18 cellular contexts compared by ENCODE assay signal in genomic region chr17:2713881-2714280, GRCh38. TPM values are rescaled to one million over a fixed set of nuclear protein-coding genes. Genes with fewer than 3 reads are reported as not detected.
DNase-seq lines count a peak whose midpoint lies in the region; ATAC-seq and TF ChIP-seq lines count a peak whose summit lies in the region.
"Had no signal": no experiment of that assay in that cellular context is flagged by ENCODE, and none has a peak within 500 bp of the region (broad histone marks: within the 10 kb centered on the region; RNA-seq: fewer than 3 reads in every experiment).

No MANE protein-coding gene starts in this region.

- WGBS in right cardiac atrium, result 91% methylated on average over 9 of the region's 9 CpGs

- peaks cover 26 to 29% of the 10 kb centered on the region in 2 donors for H3K4me1 Mint-ChIP-seq in natural killer cell
- H3K4me1 Mint-ChIP-seq in activated CD8-positive, alpha-beta memory T cell treated with anti-CD3 and anti-CD28 coated beads, Interleukin-2, amount 10 ng/mL, durations not matched to agents 7 days and 5 days, result peaks cover 33% of the 10 kb centered on the region

- H3K27me3 Mint-ChIP-seq in natural killer cell (ENCODE audit: low read depth in 2 of 2), result no peaks in the 10 kb centered on the region
- H3K27me3 Mint-ChIP-seq in activated CD8-positive, alpha-beta memory T cell treated with anti-CD3 and anti-CD28 coated beads, Interleukin-2, amount 10 ng/mL, durations not matched to agents 7 days and 5 days, result no peaks in the 10 kb centered on the region
- H3K27me3 Mint-ChIP-seq: IgD-negative memory B cell had no signal

- no peak overlapping the region for H3K4me3 ChIP-seq in right cardiac atrium (ENCODE audit: low read length)
- H3K4me3 ChIP-seq: GM23248 had no signal

- H3K4me1 ChIP-seq in right cardiac atrium (ENCODE audit: control insufficient read depth, insufficient read depth, low read length), result peaks cover 6% of the 10 kb centered on the region

- H3K27ac ChIP-seq in right cardiac atrium (ENCODE audit: low read length) (no peak overlapping the region), RWPE1 (peak overlapping the region; percentile 28; the same call in 1 of the 2 replicates)
- H3K27ac ChIP-seq: GM23248, HL-60 had no signal

- TF ChIP-seq CTCF in RWPE1 (conservative IDR thresholded peaks at IDR 0.05; ENCODE audit: low read depth) (no peak), natural killer cell (IDR thresholded peaks at IDR 0.05) (no peak)

- H3K4me3 Mint-ChIP-seq in natural killer cell, result peak overlapping the region; percentile 43
- H3K4me3 Mint-ChIP-seq in activated CD8-positive, alpha-beta memory T cell treated with anti-CD3 and anti-CD28 coated beads, Interleukin-2, amount 10 ng/mL, durations not matched to agents 7 days and 5 days, result no peak overlapping the region

- no peak overlapping the region for H3K27ac Mint-ChIP-seq in natural killer cell
- no peak overlapping the region for H3K27ac Mint-ChIP-seq in activated CD8-positive, alpha-beta memory T cell treated with anti-CD3 and anti-CD28 coated beads, Interleukin-2, amount 10 ng/mL, durations not matched to agents 7 days and 5 days

- ATAC-seq in right cardiac atrium, result no peak
- ATAC-seq in left ventricle myocardium superior, result no peak
- no peak for ATAC-seq in natural killer cell
- no peak for ATAC-seq in GM18909 (IDR thresholded peaks at IDR 0.05; ENCODE audit: poor library complexity, unreplicated experiment)
- no peak for ATAC-seq in activated CD8-positive, alpha-beta memory T cell treated with anti-CD3 and anti-CD28 coated beads, Interleukin-2, amount 10 ng/mL, durations not matched to agents 7 days and 5 days
- ATAC-seq: HCT116, PC-3 had no signal

- intact Hi-C loops in right cardiac atrium (cut with DNase I) (no loop called here), left ventricle myocardium superior (cut with micrococcal nuclease) (no loop called here), natural killer cell (cut with micrococcal nuclease) (no loop called here)

- H3K27me3 ChIP-seq in right cardiac atrium (ENCODE audit: control insufficient read depth, insufficient read depth), result no peaks in the 10 kb centered on the region

- CTCF ChIA-PET in RWPE1 (lab: Yijun Ruan, JAX), result no interaction called here
- CTCF ChIA-PET in activated CD8-positive, alpha-beta memory T cell treated with anti-CD3 and anti-CD28 coated beads, Interleukin-2, amount 10 ng/mL, durations not matched to agents 7 days and 5 days (lab: Charles Lee), result interaction anchor here (0.7 kb wide), 1 partner anchor 299 kb away, joined by 3 read pairs; no protein-coding TSS in a partner anchor

- peak in 2 of 3 donors; percentile 30 to 38 for DNase-seq in right cardiac atrium
- DNase-seq in left ventricle myocardium superior, result no peak
- no peak for DNase-seq in RWPE1 (ENCODE audit: low spot score)
- no peak for DNase-seq in natural killer cell
- DNase-seq in NCI-H128 (lab: John Stamatoyannopoulos, UW; ENCODE audit: unreplicated experiment), result no peak
- DNase-seq in activated CD8-positive, alpha-beta memory T cell treated with anti-CD3 and anti-CD28 coated beads, Interleukin-2, amount 10 ng/mL, durations not matched to agents 7 days and 5 days, result no peak
- DNase-seq: ACHN, AML-193, GM23248, NCI-H1105 treated with DMSO at 0.1 percent for 48 hours, NCI-H187 treated with DMSO at 0.1 percent for 48 hours, NCI-H748 treated with DMSO at 0.1 percent for 48 hours, PC-3 had no signal

- no peaks in the 10 kb centered on the region for H3K9me3 ChIP-seq in right cardiac atrium (ENCODE audit: control insufficient read depth, low read length)

- no peaks in the 10 kb centered on the region for H3K36me3 Mint-ChIP-seq in natural killer cell
- H3K36me3 Mint-ChIP-seq in activated CD8-positive, alpha-beta memory T cell treated with anti-CD3 and anti-CD28 coated beads, Interleukin-2, amount 10 ng/mL, durations not matched to agents 7 days and 5 days, result peaks cover 2% of the 10 kb centered on the region
- H3K36me3 Mint-ChIP-seq: IgD-negative memory B cell had no signal

- POLR2A ChIA-PET in RWPE1 (lab: Yijun Ruan, JAX; ENCODE audit: low non-redundant PET), result no interaction called here

- no peaks in the 10 kb centered on the region for H3K9me3 Mint-ChIP-seq in natural killer cell
- H3K9me3 Mint-ChIP-seq in activated CD8-positive, alpha-beta memory T cell treated with anti-CD3 and anti-CD28 coated beads, Interleukin-2, amount 10 ng/mL, durations not matched to agents 7 days and 5 days (ENCODE audit: low read depth), result no peaks in the 10 kb centered on the region
- H3K9me3 Mint-ChIP-seq: IgD-negative memory B cell had no signal

RNA-seq across cellular contexts. Expression of gene CLUH, which starts 2.3 kb away (rescaled TPM):
- total RNA-seq in right cardiac atrium (100 to 1,000 TPM in 3 of 4 donors, 10 to 100 TPM in 1; 90.4 to 121 (median 106) TPM), left ventricle myocardium superior (205 TPM), natural killer cell (10 to 100 TPM; 34.6 to 43.5 (median 42.1) TPM)
- polyA plus RNA-seq in right cardiac atrium, result 79.0 TPM
- total RNA-seq in activated CD8-positive, alpha-beta memory T cell treated with anti-CD3 and anti-CD28 coated beads, Interleukin-2, amount 10 ng/mL, durations not matched to agents 7 days and 5 days, result 10 to 100 TPM; 65.0 to 81.1 TPM

RNA-seq across cellular contexts. Expression of gene CCDC92B, which starts 35.6 kb away (rescaled TPM):
- total RNA-seq in right cardiac atrium, result under 1 TPM in 3 of 4 donors, not detected in 1; 0.15 to 0.40 (median 0.26) TPM
- 0.20 TPM for polyA plus RNA-seq in right cardiac atrium
- total RNA-seq in left ventricle myocardium superior, result 0.12 TPM
- not detected for total RNA-seq in natural killer cell
- total RNA-seq in activated CD8-positive, alpha-beta memory T cell treated with anti-CD3 and anti-CD28 coated beads, Interleukin-2, amount 10 ng/mL, durations not matched to agents 7 days and 5 days, result under 1 TPM in 1 of 2 experiments, not detected in 1; 0.12 TPM
- total RNA-seq: GM23248, LHCN-M2, PC-3 had no signal
- polyA plus RNA-seq: GM23248, IgD-negative memory B cell had no signal

Comparison
In these comparisons a context has a peak if more than half of its experiments do, and no peak if none do; other contexts are left out.
1. DNase-seq: peak in right cardiac atrium (2 of 3); none in left ventricle myocardium superior (single experiment), RWPE1 (single experiment), natural killer cell (single experiment), NCI-H128 (single experiment) and activated CD8-positive, alpha-beta memory T cell treated with anti-CD3 and anti-CD28 coated beads, Interleukin-2, amount 10 ng/mL, durations not matched to agents 7 days and 5 days (single experiment).